8 cellular contexts compared by ENCODE assay signal in the genomic region with DNA sequence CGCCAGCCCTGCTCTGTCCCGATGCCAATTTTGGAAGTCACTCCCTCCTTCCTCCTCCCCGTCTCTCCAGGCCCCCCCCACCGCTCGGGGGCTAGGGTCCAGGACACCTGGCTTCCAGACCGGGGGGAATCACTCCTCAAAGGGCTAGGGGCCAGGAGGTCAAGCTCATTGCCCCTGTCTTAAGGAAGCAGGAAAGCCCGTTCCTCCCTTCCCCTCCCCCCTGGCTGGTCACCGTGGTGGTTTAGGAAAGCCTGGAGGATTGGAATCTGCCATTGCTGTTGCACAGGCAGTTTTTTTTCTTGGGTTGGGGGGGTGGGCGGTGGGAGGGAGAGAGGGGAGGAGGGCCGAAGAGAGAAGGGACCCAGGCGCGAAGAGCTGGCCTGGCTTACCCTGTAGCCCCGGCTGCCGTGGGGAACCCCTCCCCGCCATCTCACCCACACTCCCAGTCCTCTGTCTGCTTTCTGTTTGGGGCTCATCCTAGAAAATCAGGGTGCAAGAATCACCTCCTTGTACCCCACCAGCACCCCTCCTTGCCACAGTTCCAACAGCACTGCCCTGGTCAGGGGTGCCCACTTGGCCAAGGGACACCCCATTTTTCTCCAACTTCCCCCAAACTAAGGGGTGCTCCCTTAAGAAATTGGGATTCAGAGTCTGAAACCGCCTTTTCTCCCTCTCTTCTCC. TPM values are rescaled to one million over a fixed set of nuclear protein-coding genes. Genes with fewer than 3 reads are reported as not detected.
A peak's percentile ranks its signal among the peaks of the same experiment; 100 is the strongest.
DNase-seq lines count a peak whose midpoint lies in the region; ATAC-seq and TF ChIP-seq lines count a peak whose summit lies in the region.

No MANE protein-coding gene starts in this region.

- TF ChIP-seq EP300 in tibial nerve (IDR thresholded peaks at IDR 0.05), result no peak

- no peaks in the 10 kb centered on the region for H3K9me3 ChIP-seq in BE2C
- H3K9me3 ChIP-seq in tibial nerve, result no peaks in the 10 kb centered on the region

- peak; percentile 64 for DNase-seq in BE2C
- peak; percentile 62 for DNase-seq in NCI-H1105 treated with DMSO at 0.1 percent for 48 hours (lab: John Stamatoyannopoulos, UW)
- DNase-seq in cerebellum (ENCODE audit: low spot score), result peak; percentile 71
- DNase-seq in left lobe of liver (ENCODE audit: low spot score), result no peak
- no peak for DNase-seq in tibial nerve (ENCODE audit: low spot score in 2 of 2)
- no peak for DNase-seq in stimulated activated CD8-positive, alpha-beta memory T cell treated with anti-CD3 and anti-CD28 coated beads, Interleukin-4, amount 100 ng/mL, for 48 hours
- DNase-seq in HPDE6-E6E7 (ENCODE audit: extremely low spot score), result no peak

- H3K27ac ChIP-seq in tibial nerve, result peak overlapping the region; percentile 50 to 98 (median 85)

- H3K27me3 ChIP-seq in BE2C (no peaks in the 10 kb centered on the region), tibial nerve (peaks cover 0 to 17% of the 10 kb centered on the region in 2 donors)

- no peak for TF ChIP-seq POLR2A in tibial nerve (IDR thresholded peaks at IDR 0.05)

- H3K36me3 ChIP-seq in BE2C, result no peaks in the 10 kb centered on the region
- H3K36me3 ChIP-seq in tibial nerve, result peaks cover 0 to 16% (median 0%) of the 10 kb centered on the region in 3 donors

- TF ChIP-seq CTCF in BE2C (IDR thresholded peaks at IDR 0.05; ENCODE audit: low read depth, low read length) (no peak), tibial nerve (IDR thresholded peaks at IDR 0.05) (no peak)

- H3K4me3 ChIP-seq in BE2C (ENCODE audit: low read depth, low read length), result peak overlapping the region; percentile 57
- H3K4me3 ChIP-seq in tibial nerve, result peak overlapping the region; percentile 24 to 59 (median 36)

- ATAC-seq in left lobe of liver (peak; percentile 1), HG02840 (IDR thresholded peaks at IDR 0.05; ENCODE audit: low FRiP score, unreplicated experiment) (no peak)

- H3K4me1 ChIP-seq in BE2C (no peaks in the 10 kb centered on the region; the same call in 1 of the 2 replicates), tibial nerve (peaks cover 0 to 83% (median 30%) of the 10 kb centered on the region in 4 donors)

- 17 to 18% methylated on average over 14 to 15 of the region's 16 CpGs for WGBS in tibial nerve, 2 donors

RNA-seq across cellular contexts. Expression of a gene that starts 2.9 kb away (rescaled TPM):
- 0.62 TPM for polyA plus RNA-seq in BE2C (2012; ENCODE audit: insufficient read depth, insufficient read length, low read depth)
- total RNA-seq in cerebellum (2.1 TPM), left lobe of liver (1.7 TPM), tibial nerve (1 to 10 TPM; 1.9 to 8.1 (median 3.2) TPM)

RNA-seq across cellular contexts. Expression of a gene that starts 7.6 kb away (rescaled TPM):
- 154 TPM for polyA plus RNA-seq in BE2C (2012; ENCODE audit: insufficient read depth, insufficient read length, low read depth)
- total RNA-seq in cerebellum (35.2 TPM), left lobe of liver (83.9 TPM), tibial nerve (10 to 100 TPM; 17.8 to 83.4 (median 54.6) TPM)

RNA-seq across cellular contexts. Expression of a gene that starts 15.8 kb away (rescaled TPM):
- not detected for polyA plus RNA-seq in BE2C (2012; ENCODE audit: insufficient read depth, insufficient read length, low read depth)
- total RNA-seq in cerebellum (1.4 TPM), left lobe of liver (39.9 TPM), tibial nerve (1 to 10 TPM in 2 of 4 donors, under 1 TPM in 2; 0.22 to 1.8 (median 1.1) TPM)

RNA-seq across cellular contexts. Expression of a gene that starts 23.9 kb away (rescaled TPM):
- not detected for polyA plus RNA-seq in BE2C (2012; ENCODE audit: insufficient read depth, insufficient read length, low read depth)
- total RNA-seq in cerebellum, result not detected
- total RNA-seq in left lobe of liver, result 2.5 TPM
- total RNA-seq in tibial nerve, result under 1 TPM in 1 of 4 donors, not detected in 3; 0.78 TPM

RNA-seq across cellular contexts. Expression of a gene that starts 24.1 kb away (rescaled TPM):
- 0.19 TPM for polyA plus RNA-seq in BE2C (2012; ENCODE audit: insufficient read depth, insufficient read length, low read depth)
- total RNA-seq in cerebellum, result 0.18 TPM
- total RNA-seq in left lobe of liver, result not detected
- total RNA-seq in tibial nerve, result not detected

Comparison
In these comparisons a context has a peak if more than half of its experiments do, and no peak if none do; other contexts are left out.
1. DNase-seq: peak in BE2C (single experiment), NCI-H1105 treated with DMSO at 0.1 percent for 48 hours (single experiment) and cerebellum (single experiment); none in left lobe of liver (single experiment), tibial nerve (0 of 2), stimulated activated CD8-positive, alpha-beta memory T cell treated with anti-CD3 and anti-CD28 coated beads, Interleukin-4, amount 100 ng/mL, for 48 hours (single experiment) and HPDE6-E6E7 (single experiment).
2. RNA of a gene that starts 15.8 kb away (total RNA-seq): 39.9 TPM in left lobe of liver (single experiment); 0.22 to 1.8 TPM in tibial nerve and 1.4 TPM in cerebellum (single experiment); every median in the first group is over 10 times any median in the second.